Comparison of ENCODE assay signal across 25 cellular contexts in the genomic region with DNA sequence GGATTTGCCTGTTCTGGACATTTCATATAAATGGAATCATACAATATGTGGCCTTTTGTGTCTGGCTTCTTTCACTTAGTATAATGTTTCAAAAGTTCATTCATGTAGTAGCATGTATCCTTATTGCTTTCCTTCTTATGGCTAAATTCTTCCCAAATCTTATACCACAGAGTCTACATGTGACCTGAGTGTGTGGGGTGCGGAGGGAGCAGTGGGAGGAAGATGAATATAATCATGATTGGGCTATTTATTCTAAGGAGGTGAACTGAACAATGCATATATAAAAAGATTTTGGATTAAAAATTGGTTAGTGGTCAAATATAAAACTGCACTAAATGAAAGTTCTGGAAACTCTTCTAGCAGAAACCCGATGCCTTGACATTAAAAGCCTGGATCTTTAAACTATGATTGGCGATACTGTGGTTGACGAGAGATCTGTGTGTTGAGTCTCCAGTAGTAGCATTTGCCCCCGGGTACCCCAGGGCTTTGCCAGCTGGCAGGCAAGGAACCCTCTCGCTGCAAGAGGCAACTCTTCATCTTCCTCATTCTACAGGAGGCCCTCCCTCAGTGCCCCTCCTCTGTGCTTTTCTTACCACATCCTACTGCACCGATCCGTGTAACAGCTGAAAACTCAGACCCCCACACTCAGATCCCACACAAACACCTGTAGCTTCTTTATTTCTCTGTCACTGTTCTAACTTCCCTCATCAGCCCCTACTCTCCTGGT. TPM values are rescaled to one million over a fixed set of nuclear protein-coding genes. Genes with fewer than 3 reads are reported as not detected.
DNase-seq lines count a peak whose midpoint lies in the region; ATAC-seq and TF ChIP-seq lines count a peak whose summit lies in the region.
"Had no signal": no experiment of that assay in that cellular context is flagged by ENCODE, and none has a peak within 500 bp of the region (broad histone marks: within the 10 kb centered on the region; RNA-seq: fewer than 3 reads in every experiment).

No MANE protein-coding gene starts in this region.

- intact Hi-C loops in colonic mucosa (cut with DNase I), result no loop called here

- no peak for DNase-seq in CD4-positive, CD25-positive, alpha-beta regulatory T cell
- peak; percentile 24 for DNase-seq in KBM-7
- peak; percentile 12 for DNase-seq in colonic mucosa
- DNase-seq in osteocyte (ENCODE audit: extremely low spot score, unreplicated experiment), result peak; percentile 65
- DNase-seq in NCI-H1436 (lab: John Stamatoyannopoulos, UW), result no peak
- no peak for DNase-seq in NCI-H2171 (lab: John Stamatoyannopoulos, UW)
- DNase-seq in foreskin keratinocyte, result no peak
- DNase-seq in EL, result no peak
- DNase-seq: activated CD4-positive, alpha-beta T cell treated with anti-CD3 and anti-CD28 coated beads for 4 hours; C1 segment of cervical spinal cord; Calu3; effector CD8-positive, alpha-beta T cell; foreskin fibroblast; heart right ventricle; IMR-90; left cardiac atrium; NCI-H1436 treated with DMSO at 0.1 percent for 48 hours; NCI-H510A; stimulated activated CD4-positive, alpha-beta T cell treated with anti-CD3 and anti-CD28 coated beads, Interleukin-4, amount 100 ng/mL, for 1 hour had no signal

- no peak overlapping the region for H3K27ac Mint-ChIP-seq in CD4-positive, CD25-positive, alpha-beta regulatory T cell
- H3K27ac Mint-ChIP-seq in osteocyte (ENCODE audit: unreplicated experiment), result no peak overlapping the region
- H3K27ac Mint-ChIP-seq: memory B cell; stimulated activated memory B cell treated with anti-CD40 and anti-IgM and Interleukin-4, amounts not matched to agents 10 μg/mL and 1 μg/mL and 100 μg/mL, for 72 hours; T-helper 1 cell treated with Interleukin-12 subunit alpha and Interleukin-12 subunit beta and Interleukin-4 antibody, amounts not matched to agents 30 μg/mL and 1 μg/mL, for 36 hours had no signal

- H3K27ac ChIP-seq in CD4-positive, CD25-positive, alpha-beta regulatory T cell (ENCODE audit: insufficient read depth, low read length, poor library complexity, severe bottlenecking), result no peak overlapping the region
- H3K27ac ChIP-seq in colonic mucosa (no peak overlapping the region), foreskin keratinocyte (no peak overlapping the region)
- H3K27ac ChIP-seq: heart right ventricle, ovary, uterus had no signal

- H3K27me3 ChIP-seq in CD4-positive, CD25-positive, alpha-beta regulatory T cell (ENCODE audit: control insufficient read depth, insufficient read depth, low read length), result peaks cover 5% of the 10 kb centered on the region
- H3K27me3 ChIP-seq in colonic mucosa, result no peaks in the 10 kb centered on the region
- peaks cover 24% of the 10 kb centered on the region for H3K27me3 ChIP-seq in foreskin keratinocyte
- H3K27me3 ChIP-seq: ovary, uterus had no signal

- in situ Hi-C loops in KBM-7 (cut with MboI; ENCODE audit: low pct_unique_long_range_greater_than_20kb, low sequenced_read_pairs), result no loop called here

- H3K36me3 Mint-ChIP-seq in CD4-positive, CD25-positive, alpha-beta regulatory T cell, result no peaks in the 10 kb centered on the region
- no peaks in the 10 kb centered on the region for H3K36me3 Mint-ChIP-seq in osteocyte (ENCODE audit: unreplicated experiment)
- H3K36me3 Mint-ChIP-seq: memory B cell; stimulated activated memory B cell treated with anti-CD40 and anti-IgM and Interleukin-4, amounts not matched to agents 10 μg/mL and 1 μg/mL and 100 μg/mL, for 72 hours had no signal

- H3K9me3 ChIP-seq in CD4-positive, CD25-positive, alpha-beta regulatory T cell (ENCODE audit: control insufficient read depth in 2 of 2, low read length in 2 of 2), result no peaks in the 10 kb centered on the region
- no peaks in the 10 kb centered on the region for H3K9me3 ChIP-seq in colonic mucosa
- H3K9me3 ChIP-seq: heart right ventricle, ovary, uterus had no signal

- H3K27me3 Mint-ChIP-seq in CD4-positive, CD25-positive, alpha-beta regulatory T cell, result peaks cover 35% of the 10 kb centered on the region
- peaks cover 34% of the 10 kb centered on the region for H3K27me3 Mint-ChIP-seq in osteocyte (ENCODE audit: unreplicated experiment)

- peaks cover 25% of the 10 kb centered on the region for H3K4me1 ChIP-seq in CD4-positive, CD25-positive, alpha-beta regulatory T cell (ENCODE audit: control insufficient read depth, insufficient read depth, low read length, poor library complexity, severe bottlenecking)
- peaks cover 5% of the 10 kb centered on the region for H3K4me1 ChIP-seq in colonic mucosa
- no peaks in the 10 kb centered on the region for H3K4me1 ChIP-seq in foreskin keratinocyte

- TF ChIP-seq CTCF in colonic mucosa (IDR thresholded peaks at IDR 0.05) (no peak), osteocyte (IDR thresholded peaks at IDR 0.05) (no peak), foreskin keratinocyte (conservative IDR thresholded peaks at IDR 0.05) (no peak)

- peaks cover 2 to 26% (median 14%) of the 10 kb centered on the region in 4 donors for H3K4me1 Mint-ChIP-seq in CD4-positive, CD25-positive, alpha-beta regulatory T cell
- H3K4me1 Mint-ChIP-seq in osteocyte (ENCODE audit: unreplicated experiment), result peaks cover 2% of the 10 kb centered on the region

- H3K9me3 Mint-ChIP-seq in CD4-positive, CD25-positive, alpha-beta regulatory T cell, result no peaks in the 10 kb centered on the region
- no peaks in the 10 kb centered on the region for H3K9me3 Mint-ChIP-seq in osteocyte (ENCODE audit: unreplicated experiment)
- H3K9me3 Mint-ChIP-seq: stimulated activated memory B cell treated with anti-CD40 and anti-IgM and Interleukin-4, amounts not matched to agents 10 μg/mL and 1 μg/mL and 100 μg/mL, for 72 hours; T-helper 1 cell treated with Interleukin-12 subunit alpha and Interleukin-12 subunit beta and Interleukin-4 antibody, amounts not matched to agents 30 μg/mL and 1 μg/mL, for 36 hours had no signal

- H3K9ac ChIP-seq in colonic mucosa (ENCODE audit: low read depth in 2 of 2, low read length in 2 of 2), result no peak overlapping the region

- H3K4me3 ChIP-seq in CD4-positive, CD25-positive, alpha-beta regulatory T cell (ENCODE audit: low read depth, low read length), result no peak overlapping the region
- H3K4me3 ChIP-seq in colonic mucosa, result no peak overlapping the region
- H3K4me3 ChIP-seq: heart right ventricle, ovary, uterus had no signal

- peak overlapping the region in 3 of 4 donors; percentile 26 to 84 (median 56) for H3K4me3 Mint-ChIP-seq in CD4-positive, CD25-positive, alpha-beta regulatory T cell
- no peak overlapping the region for H3K4me3 Mint-ChIP-seq in osteocyte (ENCODE audit: unreplicated experiment)
- H3K4me3 Mint-ChIP-seq: memory B cell had no signal

- H3K36me3 ChIP-seq in CD4-positive, CD25-positive, alpha-beta regulatory T cell (ENCODE audit: control insufficient read depth, insufficient read depth, low read length), result no peaks in the 10 kb centered on the region
- no peaks in the 10 kb centered on the region for H3K36me3 ChIP-seq in colonic mucosa
- H3K36me3 ChIP-seq: heart right ventricle, ovary, uterus had no signal

- no peak for ATAC-seq in CD4-positive, CD25-positive, alpha-beta regulatory T cell (ENCODE audit: low read depth in 2 of 2)
- no peak for ATAC-seq in foreskin keratinocyte
- ATAC-seq: heart right ventricle; left cardiac atrium; stimulated activated memory B cell treated with anti-CD40 and anti-IgM and Interleukin-4, amounts not matched to agents 10 μg/mL and 1 μg/mL and 100 μg/mL, for 72 hours had no signal

RNA-seq across cellular contexts. Expression of a gene that starts 2.6 kb away (rescaled TPM):
- total RNA-seq in CD4-positive, CD25-positive, alpha-beta regulatory T cell, result not detected
- not detected for polyA plus RNA-seq in CD4-positive, CD25-positive, alpha-beta regulatory T cell
- total RNA-seq in colonic mucosa (under 1 TPM; 0.05 to 0.25 TPM), osteocyte (1.3 and 1.8 TPM in 2 replicates), foreskin keratinocyte (0.04 TPM in 1 of 2 replicates, not detected in the other)
- 0.02 TPM in 1 of 2 replicates, not detected in the other for polyA plus RNA-seq in foreskin keratinocyte
- total RNA-seq: Calu3 had no signal

RNA-seq across cellular contexts. Expression of a gene that starts 41.8 kb away (rescaled TPM):
- not detected for total RNA-seq in CD4-positive, CD25-positive, alpha-beta regulatory T cell
- polyA plus RNA-seq in CD4-positive, CD25-positive, alpha-beta regulatory T cell, result under 1 TPM in 1 of 4 donors, not detected in 3; 0.23 TPM
- total RNA-seq in colonic mucosa (under 1 TPM; 0.44 to 0.93 TPM), osteocyte (2.0 and 2.7 TPM in 2 replicates), foreskin keratinocyte (0.46 and 0.71 TPM in 2 replicates)
- 0.45 and 0.58 TPM in 2 replicates for polyA plus RNA-seq in foreskin keratinocyte
- total RNA-seq: Calu3, MCF 10A had no signal

Comparison
In these comparisons a context has a peak if more than half of its experiments do, and no peak if none do; other contexts are left out.
1. DNase-seq: peak in KBM-7 (single experiment), colonic mucosa (single experiment) and osteocyte (single experiment); none in CD4-positive, CD25-positive, alpha-beta regulatory T cell (0 of 3), NCI-H1436 (single experiment), NCI-H2171 (single experiment), foreskin keratinocyte (0 of 2) and EL (single experiment).